20 cellular contexts compared by ENCODE assay signal in genomic region chr16:2779978-2780898, GRCh38. TPM values are rescaled to one million over a fixed set of nuclear protein-coding genes. Genes with fewer than 3 reads are reported as not detected.
A peak's percentile ranks its signal among the peaks of the same experiment; 100 is the strongest.
DNase-seq lines count a peak whose midpoint lies in the region; ATAC-seq and TF ChIP-seq lines count a peak whose summit lies in the region.
"Had no signal": no experiment of that assay in that cellular context is flagged by ENCODE, and none has a peak within 500 bp of the region (broad histone marks: within the 10 kb centered on the region; RNA-seq: fewer than 3 reads in every experiment).

No MANE protein-coding gene starts in this region.

- no peak for ATAC-seq in CD4-positive, alpha-beta T cell (ENCODE audit: poor library complexity)
- no peak for ATAC-seq in activated T-helper 17 cell treated with anti-CD3 and anti-CD28 coated beads, Interleukin-2, amount 50 U/mL, for 72 hours (replicated peaks)
- no peak for ATAC-seq in natural killer cell
- no peak for ATAC-seq in GM18858 (IDR thresholded peaks at IDR 0.05; ENCODE audit: unreplicated experiment)
- ATAC-seq: mucosa of descending colon had no signal

- POLR2A ChIA-PET in CD4-positive, alpha-beta T cell (lab: Charles Lee), result no interaction called here
- POLR2A ChIA-PET in MCF 10A (lab: Yijun Ruan, JAX), result interaction anchor here (0.8 to 1.1 kb wide), 2 partner anchors 12 to 49 kb away, joined by 3 read pairs; no protein-coding TSS in a partner anchor

- H3K9me3 Mint-ChIP-seq in activated CD4-positive, alpha-beta T cell treated with anti-CD3 and anti-CD28 coated beads, Interleukin-2, amount 10 ng/mL, durations not matched to agents 24 days and 14 days, result no peaks in the 10 kb centered on the region
- H3K9me3 Mint-ChIP-seq in CD4-positive, alpha-beta T cell, result no peaks in the 10 kb centered on the region
- no peaks in the 10 kb centered on the region for H3K9me3 Mint-ChIP-seq in activated T-helper 17 cell treated with anti-CD3 and anti-CD28 coated beads, Interleukin-2, amount 50 U/mL, for 72 hours
- H3K9me3 Mint-ChIP-seq in natural killer cell, result no peaks in the 10 kb centered on the region
- no peaks in the 10 kb centered on the region for H3K9me3 Mint-ChIP-seq in MCF 10A (ENCODE audit: unreplicated experiment)
- H3K9me3 Mint-ChIP-seq: CD4-positive, alpha-beta memory T cell had no signal

- H3K36me3 Mint-ChIP-seq in activated CD4-positive, alpha-beta T cell treated with anti-CD3 and anti-CD28 coated beads, Interleukin-2, amount 10 ng/mL, durations not matched to agents 24 days and 14 days (ENCODE audit: low read depth), result peaks cover 6% of the 10 kb centered on the region
- H3K36me3 Mint-ChIP-seq in CD4-positive, alpha-beta T cell (ENCODE audit: low read depth), result peaks cover 21% of the 10 kb centered on the region
- H3K36me3 Mint-ChIP-seq in activated T-helper 17 cell treated with anti-CD3 and anti-CD28 coated beads, Interleukin-2, amount 50 U/mL, for 72 hours (ENCODE audit: low read depth), result peaks cover 14% of the 10 kb centered on the region
- no peaks in the 10 kb centered on the region for H3K36me3 Mint-ChIP-seq in natural killer cell
- peaks cover 11% of the 10 kb centered on the region for H3K36me3 Mint-ChIP-seq in MCF 10A (ENCODE audit: insufficient read depth, unreplicated experiment)

- CTCF ChIA-PET in CD4-positive, alpha-beta T cell (lab: Charles Lee), result no interaction called here
- CTCF ChIA-PET in MCF 10A (lab: Yijun Ruan, JAX), result no interaction called here

- no peaks in the 10 kb centered on the region for H3K27me3 ChIP-seq in CD4-positive, alpha-beta T cell (ENCODE audit: control insufficient read depth, insufficient read depth, low read length)
- H3K27me3 ChIP-seq: hepatocyte, SJCRH30 had no signal

- TF ChIP-seq CTCF in CD4-positive, alpha-beta T cell (IDR thresholded peaks at IDR 0.05), result no peak
- TF ChIP-seq CTCF in natural killer cell (IDR thresholded peaks at IDR 0.05), result no peak
- no peak for TF ChIP-seq CTCF in MCF 10A (IDR thresholded peaks at IDR 0.05; ENCODE audit: unreplicated experiment)

- H3K27ac ChIP-seq in CD4-positive, alpha-beta T cell (ENCODE audit: low read depth, low read length), result no peak overlapping the region
- H3K27ac ChIP-seq: ascending aorta, hepatocyte, SJCRH30 had no signal

- H3K4me1 Mint-ChIP-seq in activated CD4-positive, alpha-beta T cell treated with anti-CD3 and anti-CD28 coated beads, Interleukin-2, amount 10 ng/mL, durations not matched to agents 24 days and 14 days, result peaks cover 22% of the 10 kb centered on the region
- H3K4me1 Mint-ChIP-seq in CD4-positive, alpha-beta T cell (ENCODE audit: low read depth), result peaks cover 31% of the 10 kb centered on the region
- H3K4me1 Mint-ChIP-seq in activated T-helper 17 cell treated with anti-CD3 and anti-CD28 coated beads, Interleukin-2, amount 50 U/mL, for 72 hours, result peaks cover 9% of the 10 kb centered on the region
- H3K4me1 Mint-ChIP-seq in natural killer cell, result peaks cover 19 to 35% of the 10 kb centered on the region in 2 donors
- H3K4me1 Mint-ChIP-seq in MCF 10A (ENCODE audit: insufficient read depth, unreplicated experiment), result peaks cover 10% of the 10 kb centered on the region

- no TSS peak for BruUV-seq in MCF 10A (replicated peaks; lab: Mats Ljungman, UMichigan)

- H3K9me3 ChIP-seq in CD4-positive, alpha-beta T cell (ENCODE audit: control insufficient read depth, low read length), result no peaks in the 10 kb centered on the region
- H3K9me3 ChIP-seq: ascending aorta, mucosa of descending colon, SJCRH30 had no signal

- H3K27me3 Mint-ChIP-seq in activated CD4-positive, alpha-beta T cell treated with anti-CD3 and anti-CD28 coated beads, Interleukin-2, amount 10 ng/mL, durations not matched to agents 24 days and 14 days, result peaks cover 7% of the 10 kb centered on the region
- H3K27me3 Mint-ChIP-seq in CD4-positive, alpha-beta T cell, result no peaks in the 10 kb centered on the region
- H3K27me3 Mint-ChIP-seq in activated T-helper 17 cell treated with anti-CD3 and anti-CD28 coated beads, Interleukin-2, amount 50 U/mL, for 72 hours, result no peaks in the 10 kb centered on the region
- H3K27me3 Mint-ChIP-seq in natural killer cell (ENCODE audit: low read depth in 2 of 2), result peaks cover 0 to 3% of the 10 kb centered on the region in 2 donors
- no peaks in the 10 kb centered on the region for H3K27me3 Mint-ChIP-seq in MCF 10A (ENCODE audit: insufficient read depth, unreplicated experiment)
- H3K27me3 Mint-ChIP-seq: CD4-positive, alpha-beta memory T cell had no signal

- DNase-seq in activated CD4-positive, alpha-beta T cell treated with anti-CD3 and anti-CD28 coated beads, Interleukin-2, amount 10 ng/mL, durations not matched to agents 24 days and 14 days, result no peak
- no peak for DNase-seq in activated CD4-positive, alpha-beta T cell treated with anti-CD3 and anti-CD28 coated beads, Interleukin-2, amount 50 U/mL, for 48 hours
- no peak for DNase-seq in CD4-positive, alpha-beta T cell
- DNase-seq in natural killer cell (no peak), NK-92 (lab: John Stamatoyannopoulos, UW; ENCODE audit: unreplicated experiment) (no peak), MCF 10A (ENCODE audit: unreplicated experiment) (no peak)
- DNase-seq: IMR-90, kidney glomerular epithelial cell, mucosa of descending colon, NCI-H1048, SJCRH30 had no signal

- intact Hi-C loops in activated CD4-positive, alpha-beta T cell treated with anti-CD3 and anti-CD28 coated beads, Interleukin-2, amount 10 ng/mL, durations not matched to agents 24 days and 14 days (cut with micrococcal nuclease), result loop anchor here (5.0 kb wide), 1 partner anchor 87 kb away; no protein-coding TSS in a partner anchor
- intact Hi-C loops in CD4-positive, alpha-beta T cell (cut with DNase I, micrococcal nuclease), result loop anchor here (2.0 to 5.0 kb wide), 2 partner anchors 87 to 89 kb away; no protein-coding TSS in a partner anchor
- intact Hi-C loops in natural killer cell (cut with micrococcal nuclease), result loop anchor here (2.0 kb wide), 2 partner anchors 21 to 89 kb away; no protein-coding TSS in a partner anchor
- intact Hi-C loops in MCF 10A (cut with micrococcal nuclease), result no loop called here

- H3K27ac Mint-ChIP-seq in activated CD4-positive, alpha-beta T cell treated with anti-CD3 and anti-CD28 coated beads, Interleukin-2, amount 10 ng/mL, durations not matched to agents 24 days and 14 days, result no peak overlapping the region
- H3K27ac Mint-ChIP-seq in CD4-positive, alpha-beta T cell, result peak overlapping the region; percentile 58
- no peak overlapping the region for H3K27ac Mint-ChIP-seq in activated T-helper 17 cell treated with anti-CD3 and anti-CD28 coated beads, Interleukin-2, amount 50 U/mL, for 72 hours
- H3K27ac Mint-ChIP-seq in natural killer cell, result peak overlapping the region; percentile 45 to 64
- no peak overlapping the region for H3K27ac Mint-ChIP-seq in MCF 10A (ENCODE audit: low read depth, unreplicated experiment)

- H3K4me3 Mint-ChIP-seq in activated CD4-positive, alpha-beta T cell treated with anti-CD3 and anti-CD28 coated beads, Interleukin-2, amount 10 ng/mL, durations not matched to agents 24 days and 14 days, result peak overlapping the region; percentile 19
- peak overlapping the region; percentile 60 for H3K4me3 Mint-ChIP-seq in CD4-positive, alpha-beta T cell
- peak overlapping the region; percentile 31 for H3K4me3 Mint-ChIP-seq in activated T-helper 17 cell treated with anti-CD3 and anti-CD28 coated beads, Interleukin-2, amount 50 U/mL, for 72 hours
- H3K4me3 Mint-ChIP-seq in natural killer cell (peak overlapping the region; percentile 52), MCF 10A (ENCODE audit: unreplicated experiment) (no peak overlapping the region)

RNA-seq across cellular contexts. Expression of gene ELOB, which starts 3.2 kb away (rescaled TPM):
- 241 and 259 TPM in 2 replicates for total RNA-seq in activated CD4-positive, alpha-beta T cell treated with anti-CD3 and anti-CD28 coated beads, Interleukin-2, amount 10 ng/mL, durations not matched to agents 24 days and 14 days
- total RNA-seq in CD4-positive, alpha-beta T cell, result 100 to 1,000 TPM; 102 to 103 TPM
- total RNA-seq in activated T-helper 17 cell treated with anti-CD3 and anti-CD28 coated beads, Interleukin-2, amount 50 U/mL, for 72 hours, result 100 to 1,000 TPM; 160 to 280 TPM
- total RNA-seq in natural killer cell (100 to 1,000 TPM; 146 to 207 (median 161) TPM), MCF 10A (2022) (438 and 504 TPM in 2 replicates)

RNA-seq across cellular contexts. Expression of gene PRSS33, which starts 7.1 kb away (rescaled TPM):
- total RNA-seq in activated CD4-positive, alpha-beta T cell treated with anti-CD3 and anti-CD28 coated beads, Interleukin-2, amount 10 ng/mL, durations not matched to agents 24 days and 14 days, result not detected in 2 replicates
- not detected for total RNA-seq in CD4-positive, alpha-beta T cell
- total RNA-seq in activated T-helper 17 cell treated with anti-CD3 and anti-CD28 coated beads, Interleukin-2, amount 50 U/mL, for 72 hours, result not detected
- total RNA-seq in natural killer cell (under 1 TPM; 0.20 to 0.63 (median 0.54) TPM), MCF 10A (2022) (not detected in 2 replicates)
- total RNA-seq: CD4-positive, alpha-beta memory T cell; dermis microvascular lymphatic vessel endothelial cell; fibroblast of lung; hepatocyte; IMR-90; mucosa of descending colon; SJCRH30 had no signal

RNA-seq across cellular contexts. Expression of gene PRSS41, which starts 18.0 kb away (rescaled TPM):
- total RNA-seq in activated CD4-positive, alpha-beta T cell treated with anti-CD3 and anti-CD28 coated beads, Interleukin-2, amount 10 ng/mL, durations not matched to agents 24 days and 14 days, result not detected in 2 replicates
- not detected for total RNA-seq in CD4-positive, alpha-beta T cell
- not detected for total RNA-seq in activated T-helper 17 cell treated with anti-CD3 and anti-CD28 coated beads, Interleukin-2, amount 50 U/mL, for 72 hours
- under 1 TPM in 1 of 3 donors, not detected in 2; 0.33 TPM for total RNA-seq in natural killer cell
- not detected in 2 replicates for total RNA-seq in MCF 10A (2022)
- total RNA-seq: A172; ascending aorta; CD4-positive, alpha-beta memory T cell; dermis microvascular lymphatic vessel endothelial cell; fibroblast of lung; hepatocyte; IMR-90; mucosa of descending colon; SJCRH30; temporal lobe had no signal

RNA-seq across cellular contexts. Expression of gene SRRM2, which starts 27.8 kb away (rescaled TPM):
- total RNA-seq in activated CD4-positive, alpha-beta T cell treated with anti-CD3 and anti-CD28 coated beads, Interleukin-2, amount 10 ng/mL, durations not matched to agents 24 days and 14 days, result 635 and 680 TPM in 2 replicates
- total RNA-seq in CD4-positive, alpha-beta T cell, result 1,000 to 10,000 TPM; 1,187 to 1,199 TPM
- total RNA-seq in activated T-helper 17 cell treated with anti-CD3 and anti-CD28 coated beads, Interleukin-2, amount 50 U/mL, for 72 hours, result 100 to 1,000 TPM; 553 to 810 TPM
- total RNA-seq in natural killer cell (1,000 to 10,000 TPM; 1,131 to 1,162 (median 1,149) TPM), MCF 10A (2022) (710 and 779 TPM in 2 replicates)

RNA-seq across cellular contexts. Expression of gene PRSS21, which starts 36.8 kb away (rescaled TPM):
- total RNA-seq in activated CD4-positive, alpha-beta T cell treated with anti-CD3 and anti-CD28 coated beads, Interleukin-2, amount 10 ng/mL, durations not matched to agents 24 days and 14 days, result 10.2 and 11.8 TPM in 2 replicates
- not detected for total RNA-seq in CD4-positive, alpha-beta T cell
- 1 to 10 TPM; 1.2 to 4.8 TPM for total RNA-seq in activated T-helper 17 cell treated with anti-CD3 and anti-CD28 coated beads, Interleukin-2, amount 50 U/mL, for 72 hours
- total RNA-seq in natural killer cell, result 1 to 10 TPM in 1 of 3 donors, under 1 TPM in 1, not detected in 1; 0.64 to 6.6 TPM
- 16.4 TPM in 2 replicates for total RNA-seq in MCF 10A (2022)
- total RNA-seq: A172, ascending aorta, hepatocyte, IMR-90, SJCRH30, temporal lobe had no signal

Comparison
In these comparisons a context has a peak if more than half of its experiments do, and no peak if none do; other contexts are left out.
1. H3K27ac Mint-ChIP-seq: peak in CD4-positive, alpha-beta T cell (single experiment) and natural killer cell (2 of 2); none in activated CD4-positive, alpha-beta T cell treated with anti-CD3 and anti-CD28 coated beads, Interleukin-2, amount 10 ng/mL, durations not matched to agents 24 days and 14 days (single experiment), activated T-helper 17 cell treated with anti-CD3 and anti-CD28 coated beads, Interleukin-2, amount 50 U/mL, for 72 hours (single experiment) and MCF 10A (single experiment).